Comparison of ENCODE assay signal across 9 cellular contexts in genomic region chr1:93613895-93614294, GRCh38.
DNase-seq lines count a peak whose midpoint lies in the region; ATAC-seq, FAIRE-seq and TF ChIP-seq lines count a peak whose summit lies in the region.
"Had no signal": no experiment of that assay in that cellular context is flagged by ENCODE, and none has a peak within 500 bp of the region (broad histone marks: within the 10 kb centered on the region; RNA-seq: fewer than 3 reads in every experiment).

No MANE protein-coding gene starts in this region.

- H3K27me3 ChIP-seq in HepG2 (ENCODE audit: control insufficient read depth in 1 of 2, insufficient read depth in 2 of 2, low read length in 2 of 2), result no peaks in the 10 kb centered on the region

- peaks cover 3% of the 10 kb centered on the region for H3K79me2 ChIP-seq in HepG2 (ENCODE audit: insufficient read depth, low read length)

- CTCF ChIA-PET in HepG2 (lab: Yijun Ruan, JAX; ENCODE audit: low intra/inter-chr PET ratio, low total read pairs), result no interaction called here
- CTCF ChIA-PET in activated CD4-positive, alpha-beta T cell treated with anti-CD3 and anti-CD28 coated beads, Interleukin-2, amount 10 ng/mL, durations not matched to agents 7 days and 5 days (lab: Charles Lee), result interaction anchor here (0.7 to 0.8 kb wide), 2 partner anchors 16 to 130 kb away, joined by 3 read pairs; no protein-coding TSS in a partner anchor
- CTCF ChIA-PET in activated naive CD4-positive, alpha-beta T cell treated with anti-CD3 and anti-CD28 coated beads for 36 hours (lab: Charles Lee), result interaction anchor here (0.5 to 2.1 kb wide), 3 partner anchors 13 to 76 kb away, joined by 3 to 6 read pairs (median 5); no protein-coding TSS in a partner anchor

- no peak for TF ChIP-seq RAD21 in HepG2 (CRISPR knock-in tag; IDR thresholded peaks at IDR 0.05)

- peaks cover 0 to 3% of the 10 kb centered on the region in 2 donors for H3K9me3 Mint-ChIP-seq in stimulated activated naive B cell treated with anti-CD40 and anti-IgM and Interleukin-4, amounts not matched to agents 10 μg/mL and 1 μg/mL and 100 μg/mL, for 72 hours
- no peaks in the 10 kb centered on the region for H3K9me3 Mint-ChIP-seq in activated CD4-positive, alpha-beta T cell treated with anti-CD3 and anti-CD28 coated beads, Interleukin-2, amount 10 ng/mL, durations not matched to agents 7 days and 5 days
- no peaks in the 10 kb centered on the region for H3K9me3 Mint-ChIP-seq in activated naive CD4-positive, alpha-beta T cell treated with anti-CD3 and anti-CD28 coated beads for 36 hours
- H3K9me3 Mint-ChIP-seq: IgD-negative memory B cell had no signal

- no TSS peak for BruUV-seq in HepG2 (replicated peaks; lab: Mats Ljungman, UMichigan)

- FAIRE-seq in HepG2 (lab: Jason Lieb, UNC), result no peak

- intact Hi-C loops in HepG2 (cut with micrococcal nuclease; ENCODE audit: unreplicated experiment), result no loop called here
- intact Hi-C loops in activated naive CD4-positive, alpha-beta T cell treated with anti-CD3 and anti-CD28 coated beads for 36 hours (cut with micrococcal nuclease), result no loop called here

- no peak overlapping the region for H2AFZ ChIP-seq in HepG2 (ENCODE audit: low read length)

- peaks cover 86% of the 10 kb centered on the region for H3K4me1 ChIP-seq in HepG2 (ENCODE audit: insufficient read depth, low read length)

- H3K9me3 ChIP-seq in HepG2 (ENCODE audit: low read length), result no peaks in the 10 kb centered on the region

- peak overlapping the region; percentile 3 for H3K4me3 ChIP-seq in choroid plexus epithelial cell (ENCODE audit: low read depth, low read length)
- no peak overlapping the region for H3K4me3 ChIP-seq in HepG2 (replicated peaks in 1 of 3; ENCODE audit: insufficient read depth in 1 of 3, low read depth in 2 of 3, low read length in 3 of 3)

- no peak overlapping the region for H3K4me2 ChIP-seq in HepG2 (ENCODE audit: low read depth, low read length)

- peaks cover 76 to 96% of the 10 kb centered on the region in 2 donors for H3K4me1 Mint-ChIP-seq in stimulated activated naive B cell treated with anti-CD40 and anti-IgM and Interleukin-4, amounts not matched to agents 10 μg/mL and 1 μg/mL and 100 μg/mL, for 72 hours
- H3K4me1 Mint-ChIP-seq in activated CD4-positive, alpha-beta T cell treated with anti-CD3 and anti-CD28 coated beads, Interleukin-2, amount 10 ng/mL, durations not matched to agents 7 days and 5 days, result peaks cover 15% of the 10 kb centered on the region
- H3K4me1 Mint-ChIP-seq in activated naive CD4-positive, alpha-beta T cell treated with anti-CD3 and anti-CD28 coated beads for 36 hours (ENCODE audit: low read depth), result peaks cover 20% of the 10 kb centered on the region

- WGBS in HepG2 (ENCODE audit: low lambda C conversion rate), result 90% methylated on average over 11 of the region's 11 CpGs

- TF ChIP-seq POLR2A in HepG2 (IDR thresholded peaks at IDR 0.05; ENCODE audit: insufficient read depth in 1 of 2, low read depth in 2 of 2, low read length in 2 of 2), result no peak

- peaks cover 57 to 84% of the 10 kb centered on the region in 2 donors for H3K36me3 Mint-ChIP-seq in stimulated activated naive B cell treated with anti-CD40 and anti-IgM and Interleukin-4, amounts not matched to agents 10 μg/mL and 1 μg/mL and 100 μg/mL, for 72 hours
- no peaks in the 10 kb centered on the region for H3K36me3 Mint-ChIP-seq in activated CD4-positive, alpha-beta T cell treated with anti-CD3 and anti-CD28 coated beads, Interleukin-2, amount 10 ng/mL, durations not matched to agents 7 days and 5 days (ENCODE audit: low read depth)
- no peaks in the 10 kb centered on the region for H3K36me3 Mint-ChIP-seq in activated naive CD4-positive, alpha-beta T cell treated with anti-CD3 and anti-CD28 coated beads for 36 hours (ENCODE audit: low read depth)

- H3K27ac Mint-ChIP-seq in stimulated activated naive B cell treated with anti-CD40 and anti-IgM and Interleukin-4, amounts not matched to agents 10 μg/mL and 1 μg/mL and 100 μg/mL, for 72 hours, result peak overlapping the region; percentile 9
- no peak overlapping the region for H3K27ac Mint-ChIP-seq in activated CD4-positive, alpha-beta T cell treated with anti-CD3 and anti-CD28 coated beads, Interleukin-2, amount 10 ng/mL, durations not matched to agents 7 days and 5 days
- no peak overlapping the region for H3K27ac Mint-ChIP-seq in activated naive CD4-positive, alpha-beta T cell treated with anti-CD3 and anti-CD28 coated beads for 36 hours

- TF ChIP-seq CTCF in choroid plexus epithelial cell (conservative IDR thresholded peaks at IDR 0.05; ENCODE audit: low read depth, low read length), result no peak
- no peak for TF ChIP-seq CTCF in HepG2 (CRISPR knock-in tag; IDR thresholded peaks at IDR 0.05)

- DNase-seq in NCI-H1092 (lab: John Stamatoyannopoulos, UW) (peak; percentile 31), choroid plexus epithelial cell (ENCODE audit: low read depth) (peak; percentile 58), HepG2 (ENCODE audit: low spot score) (no peak), HuH-7 (ENCODE audit: low spot score) (no peak)
- DNase-seq in stimulated activated naive B cell treated with anti-CD40 and anti-IgM and Interleukin-4, amounts not matched to agents 10 μg/mL and 1 μg/mL and 100 μg/mL, for 72 hours, result no peak
- DNase-seq in activated CD4-positive, alpha-beta T cell treated with anti-CD3 and anti-CD28 coated beads, Interleukin-2, amount 10 ng/mL, durations not matched to agents 7 days and 5 days, result no peak
- no peak for DNase-seq in activated naive CD4-positive, alpha-beta T cell treated with anti-CD3 and anti-CD28 coated beads for 36 hours

- no peaks in the 10 kb centered on the region for H4K20me1 ChIP-seq in HepG2 (ENCODE audit: insufficient read depth, low read length)

- H3K4me3 Mint-ChIP-seq in stimulated activated naive B cell treated with anti-CD40 and anti-IgM and Interleukin-4, amounts not matched to agents 10 μg/mL and 1 μg/mL and 100 μg/mL, for 72 hours, result no peak overlapping the region
- H3K4me3 Mint-ChIP-seq in activated CD4-positive, alpha-beta T cell treated with anti-CD3 and anti-CD28 coated beads, Interleukin-2, amount 10 ng/mL, durations not matched to agents 7 days and 5 days, result no peak overlapping the region
- no peak overlapping the region for H3K4me3 Mint-ChIP-seq in activated naive CD4-positive, alpha-beta T cell treated with anti-CD3 and anti-CD28 coated beads for 36 hours

- peak overlapping the region; percentile 100 for H3K27ac ChIP-seq in HepG2 (ENCODE audit: extremely low read length, insufficient read depth, low read length)

- in situ Hi-C loops in HepG2 (cut with HindIII; ENCODE audit: extremely low pct_ligation_motif_present, low pct_unique_long_range_greater_than_20kb), result no loop called here

- ATAC-seq in HepG2, result no peak
- no peak for ATAC-seq in stimulated activated naive B cell treated with anti-CD40 and anti-IgM and Interleukin-4, amounts not matched to agents 10 μg/mL and 1 μg/mL and 100 μg/mL, for 72 hours (replicated peaks)
- no peak for ATAC-seq in GM21529 (IDR thresholded peaks at IDR 0.05; ENCODE audit: unreplicated experiment)

- no peaks in the 10 kb centered on the region for H3K27me3 Mint-ChIP-seq in stimulated activated naive B cell treated with anti-CD40 and anti-IgM and Interleukin-4, amounts not matched to agents 10 μg/mL and 1 μg/mL and 100 μg/mL, for 72 hours
- no peaks in the 10 kb centered on the region for H3K27me3 Mint-ChIP-seq in activated CD4-positive, alpha-beta T cell treated with anti-CD3 and anti-CD28 coated beads, Interleukin-2, amount 10 ng/mL, durations not matched to agents 7 days and 5 days
- H3K27me3 Mint-ChIP-seq in activated naive CD4-positive, alpha-beta T cell treated with anti-CD3 and anti-CD28 coated beads for 36 hours (ENCODE audit: low read depth), result peaks cover 4% of the 10 kb centered on the region
- H3K27me3 Mint-ChIP-seq: IgD-negative memory B cell had no signal

- TF ChIP-seq EP300 in HepG2 (IDR thresholded peaks at IDR 0.05; ENCODE audit: low read depth in 2 of 2, low read length in 2 of 2), result no peak
- no peak for TF ChIP-seq EP300 in HepG2 (CRISPR knock-in tag; IDR thresholded peaks at IDR 0.05; ENCODE audit: borderline replicate concordance)

- POLR2A ChIA-PET in HepG2 (lab: Yijun Ruan, JAX), result interaction anchor here (1.3 to 9.3 kb wide), 4 partner anchors 21 to 214 kb away, joined by 3 to 214 read pairs (median 32); partner anchors contain the start of gene FNBP1L
- POLR2A ChIA-PET in activated CD4-positive, alpha-beta T cell treated with anti-CD3 and anti-CD28 coated beads, Interleukin-2, amount 10 ng/mL, durations not matched to agents 7 days and 5 days (lab: Charles Lee), result no interaction called here

- no peak overlapping the region; the same call in 1 of the 2 replicates for H3K9ac ChIP-seq in HepG2 (ENCODE audit: insufficient read depth, low read depth, low read length)

- no peaks in the 10 kb centered on the region; a peak in 1 of 5 replicates for H3K36me3 ChIP-seq in HepG2 (replicated peaks in 1 of 2; ENCODE audit: control insufficient read depth in 1 of 2, insufficient read depth in 2 of 2, low read length in 2 of 2)

TF ChIP-seq in HepG2, 621 proteins besides CTCF, POLR2A, EP300 and RAD21:
- TF ChIP-seq WIZ (CRISPR knock-in tag; IDR thresholded peaks at IDR 0.05), result no peak
- peak; percentile 28; the same call in 1 of the 2 replicates for TF ChIP-seq ZNF687 (CRISPR knock-in tag; IDR thresholded peaks at IDR 0.05)

Comparison
In these comparisons a context has a peak if more than half of its experiments do, and no peak if none do; other contexts are left out.
1. DNase-seq: peak in NCI-H1092 (single experiment) and choroid plexus epithelial cell (single experiment); none in HepG2 (single experiment), stimulated activated naive B cell treated with anti-CD40 and anti-IgM and Interleukin-4, amounts not matched to agents 10 μg/mL and 1 μg/mL and 100 μg/mL, for 72 hours (single experiment), HuH-7 (single experiment), activated CD4-positive, alpha-beta T cell treated with anti-CD3 and anti-CD28 coated beads, Interleukin-2, amount 10 ng/mL, durations not matched to agents 7 days and 5 days (single experiment) and activated naive CD4-positive, alpha-beta T cell treated with anti-CD3 and anti-CD28 coated beads for 36 hours (single experiment).